ENCODE assay signal across 1 cellular context in genomic region chr19:56087647-56088346, GRCh38.
TF ChIP-seq lines count a peak whose summit lies in the region.

No MANE protein-coding gene starts in this region.

TF ChIP-seq in GM12878, 131 proteins besides CTCF, POLR2A, EP300 and RAD21:
- TF ChIP-seq CHD1 (IDR thresholded peaks at IDR 0.05; ENCODE audit: low read depth, low read length) (no peak), HDAC6 (IDR thresholded peaks at IDR 0.05; ENCODE audit: unreplicated experiment) (no peak), TCF7 (IDR thresholded peaks at IDR 0.05; ENCODE audit: borderline replicate concordance) (no peak), TARDBP (IDR thresholded peaks at IDR 0.05; ENCODE audit: borderline replicate concordance) (no peak), ZNF274 (IDR thresholded peaks at IDR 0.05; ENCODE audit: insufficient read depth, insufficient read length) (no peak), BRCA1 (IDR thresholded peaks at IDR 0.05; ENCODE audit: low read depth, low read length) (no peak), NRF1 (conservative IDR thresholded peaks at IDR 0.05; ENCODE audit: low read depth, low read length) (no peak)
